ENCODE assay signal across 8 cellular contexts in genomic region chr14:75452900-75453816, GRCh38. TPM values are rescaled to one million over a fixed set of nuclear protein-coding genes. Genes with fewer than 3 reads are reported as not detected.
A peak's percentile ranks its signal among the peaks of the same experiment; 100 is the strongest.
DNase-seq lines count a peak whose midpoint lies in the region; ATAC-seq and TF ChIP-seq lines count a peak whose summit lies in the region.

No MANE protein-coding gene starts in this region.

- H3K4me3 ChIP-seq in right cardiac atrium (ENCODE audit: low read length), result no peak overlapping the region
- H3K4me3 ChIP-seq in retinal pigment epithelial cell (ENCODE audit: low read length), result no peak overlapping the region
- no peak overlapping the region for H3K4me3 ChIP-seq in naive thymus-derived CD4-positive, alpha-beta T cell (ENCODE audit: low read length)

- CTCF ChIA-PET in activated CD4-positive, alpha-beta T cell treated with anti-CD3 and anti-CD28 coated beads for 36 hours (lab: Charles Lee), result interaction anchor here (0.7 to 1.6 kb wide), 9 partner anchors 15 to 242 kb away, joined by 3 to 5 read pairs (median 3); no protein-coding TSS in a partner anchor
- CTCF ChIA-PET in naive thymus-derived CD4-positive, alpha-beta T cell (lab: Charles Lee), result interaction anchor here (0.6 to 1.5 kb wide), 5 partner anchors 55 to 148 kb away, joined by 3 to 11 read pairs (median 4); no protein-coding TSS in a partner anchor

- POLR2A ChIA-PET in activated CD4-positive, alpha-beta T cell treated with anti-CD3 and anti-CD28 coated beads for 36 hours (lab: Charles Lee), result interaction anchor here (0.6 kb wide), 1 partner anchor 16 kb away, joined by 4 read pairs; no protein-coding TSS in a partner anchor
- POLR2A ChIA-PET in naive thymus-derived CD4-positive, alpha-beta T cell (lab: Charles Lee), result no interaction called here

- TF ChIP-seq CTCF in retinal pigment epithelial cell (conservative IDR thresholded peaks at IDR 0.05; ENCODE audit: low read depth, low read length), result no peak

- ATAC-seq in GM18907 (IDR thresholded peaks at IDR 0.05; ENCODE audit: unreplicated experiment) (peak; percentile 11), right cardiac atrium (peak; percentile 69 to 73), GM21526 (IDR thresholded peaks at IDR 0.05; ENCODE audit: low FRiP score, unreplicated experiment) (no peak), GM19328 (IDR thresholded peaks at IDR 0.05; ENCODE audit: unreplicated experiment) (no peak)
- ATAC-seq in activated CD4-positive, alpha-beta T cell treated with anti-CD3 and anti-CD28 coated beads for 36 hours, result no peak
- no peak for ATAC-seq in naive thymus-derived CD4-positive, alpha-beta T cell

- intact Hi-C loops in right cardiac atrium (cut with DNase I), result no loop called here
- intact Hi-C loops in activated CD4-positive, alpha-beta T cell treated with anti-CD3 and anti-CD28 coated beads for 36 hours (cut with DNase I, micrococcal nuclease), result loop anchor here in 1 of 2 experiments (5.0 kb wide), 1 partner anchor 146 kb away; no protein-coding TSS in a partner anchor
- intact Hi-C loops in naive thymus-derived CD4-positive, alpha-beta T cell (cut with micrococcal nuclease), result no loop called here

- H3K27me3 Mint-ChIP-seq in activated CD4-positive, alpha-beta T cell treated with anti-CD3 and anti-CD28 coated beads for 36 hours, result no peaks in the 10 kb centered on the region
- H3K27me3 Mint-ChIP-seq in naive thymus-derived CD4-positive, alpha-beta T cell, result peaks cover 0 to 7% (median 0%) of the 10 kb centered on the region in 5 donors

- H3K36me3 Mint-ChIP-seq in activated CD4-positive, alpha-beta T cell treated with anti-CD3 and anti-CD28 coated beads for 36 hours (ENCODE audit: low read depth), result no peaks in the 10 kb centered on the region
- no peaks in the 10 kb centered on the region for H3K36me3 Mint-ChIP-seq in naive thymus-derived CD4-positive, alpha-beta T cell

- no peaks in the 10 kb centered on the region for H3K9me3 ChIP-seq in right cardiac atrium (ENCODE audit: control insufficient read depth, low read length)
- H3K9me3 ChIP-seq in naive thymus-derived CD4-positive, alpha-beta T cell (ENCODE audit: control insufficient read depth in 2 of 3, low read length in 3 of 3), result no peaks in the 10 kb centered on the region

- peaks cover 53% of the 10 kb centered on the region for H3K4me1 ChIP-seq in right cardiac atrium (ENCODE audit: control insufficient read depth, insufficient read depth, low read length)
- no peaks in the 10 kb centered on the region for H3K4me1 ChIP-seq in naive thymus-derived CD4-positive, alpha-beta T cell (ENCODE audit: control insufficient read depth in 2 of 2, insufficient read depth in 2 of 2, low read length in 2 of 2)

- DNase-seq in amniotic epithelial cell (ENCODE audit: low read depth), result peak; percentile 97
- peak; percentile 81 to 91 (median 90) for DNase-seq in right cardiac atrium
- DNase-seq in retinal pigment epithelial cell (ENCODE audit: low read depth), result peak; percentile 90
- DNase-seq in activated CD4-positive, alpha-beta T cell treated with anti-CD3 and anti-CD28 coated beads for 36 hours, result no peak
- DNase-seq in naive thymus-derived CD4-positive, alpha-beta T cell, result no peak

- peak overlapping the region; percentile 68 for H3K27ac ChIP-seq in right cardiac atrium (ENCODE audit: low read length)
- H3K27ac ChIP-seq in naive thymus-derived CD4-positive, alpha-beta T cell (ENCODE audit: low read depth, low read length), result no peak overlapping the region

- no peaks in the 10 kb centered on the region for H3K27me3 ChIP-seq in right cardiac atrium (ENCODE audit: control insufficient read depth, insufficient read depth)
- no peaks in the 10 kb centered on the region for H3K27me3 ChIP-seq in naive thymus-derived CD4-positive, alpha-beta T cell (ENCODE audit: control insufficient read depth in 2 of 2, insufficient read depth in 2 of 2, low read length in 2 of 2)

- WGBS in right cardiac atrium, result 27% methylated on average over 14 of the region's 14 CpGs

- no peak overlapping the region for H3K4me3 Mint-ChIP-seq in activated CD4-positive, alpha-beta T cell treated with anti-CD3 and anti-CD28 coated beads for 36 hours
- no peak overlapping the region for H3K4me3 Mint-ChIP-seq in naive thymus-derived CD4-positive, alpha-beta T cell

- H3K36me3 ChIP-seq in naive thymus-derived CD4-positive, alpha-beta T cell (ENCODE audit: control insufficient read depth in 2 of 3, insufficient read depth in 3 of 3, low read length in 3 of 3), result no peaks in the 10 kb centered on the region

- no peaks in the 10 kb centered on the region for H3K4me1 Mint-ChIP-seq in activated CD4-positive, alpha-beta T cell treated with anti-CD3 and anti-CD28 coated beads for 36 hours
- peaks cover 0 to 8% (median 3%) of the 10 kb centered on the region in 7 donors for H3K4me1 Mint-ChIP-seq in naive thymus-derived CD4-positive, alpha-beta T cell

- H3K27ac Mint-ChIP-seq in activated CD4-positive, alpha-beta T cell treated with anti-CD3 and anti-CD28 coated beads for 36 hours, result no peak overlapping the region
- no peak overlapping the region for H3K27ac Mint-ChIP-seq in naive thymus-derived CD4-positive, alpha-beta T cell

- no peaks in the 10 kb centered on the region for H3K9me3 Mint-ChIP-seq in activated CD4-positive, alpha-beta T cell treated with anti-CD3 and anti-CD28 coated beads for 36 hours (ENCODE audit: low read depth)
- no peaks in the 10 kb centered on the region for H3K9me3 Mint-ChIP-seq in naive thymus-derived CD4-positive, alpha-beta T cell

RNA-seq across cellular contexts. Expression of gene JDP2, which starts 25.3 kb away (rescaled TPM):
- total RNA-seq in right cardiac atrium, result 10 to 100 TPM; 28.3 to 42.2 (median 39.4) TPM
- 39.2 TPM for polyA plus RNA-seq in right cardiac atrium
- 1 to 10 TPM; 2.4 to 2.6 TPM for total RNA-seq in activated CD4-positive, alpha-beta T cell treated with anti-CD3 and anti-CD28 coated beads for 36 hours
- total RNA-seq in naive thymus-derived CD4-positive, alpha-beta T cell, result 10 to 100 TPM in 1 of 5 experiments, 1 to 10 TPM in 2, under 1 TPM in 2; 0.86 to 29.0 (median 1.5) TPM
- polyA plus RNA-seq in naive thymus-derived CD4-positive, alpha-beta T cell, result not detected

Comparison
In these comparisons a context has a peak if more than half of its experiments do, and no peak if none do; other contexts are left out.
1. ATAC-seq: peak in GM18907 (single experiment) and right cardiac atrium (2 of 2); none in activated CD4-positive, alpha-beta T cell treated with anti-CD3 and anti-CD28 coated beads for 36 hours (single experiment), GM21526 (single experiment), GM19328 (single experiment) and naive thymus-derived CD4-positive, alpha-beta T cell (single experiment).
2. DNase-seq: peak in amniotic epithelial cell (single experiment), right cardiac atrium (3 of 3) and retinal pigment epithelial cell (single experiment); none in activated CD4-positive, alpha-beta T cell treated with anti-CD3 and anti-CD28 coated beads for 36 hours (single experiment) and naive thymus-derived CD4-positive, alpha-beta T cell (0 of 9).